In the genomic region with DNA sequence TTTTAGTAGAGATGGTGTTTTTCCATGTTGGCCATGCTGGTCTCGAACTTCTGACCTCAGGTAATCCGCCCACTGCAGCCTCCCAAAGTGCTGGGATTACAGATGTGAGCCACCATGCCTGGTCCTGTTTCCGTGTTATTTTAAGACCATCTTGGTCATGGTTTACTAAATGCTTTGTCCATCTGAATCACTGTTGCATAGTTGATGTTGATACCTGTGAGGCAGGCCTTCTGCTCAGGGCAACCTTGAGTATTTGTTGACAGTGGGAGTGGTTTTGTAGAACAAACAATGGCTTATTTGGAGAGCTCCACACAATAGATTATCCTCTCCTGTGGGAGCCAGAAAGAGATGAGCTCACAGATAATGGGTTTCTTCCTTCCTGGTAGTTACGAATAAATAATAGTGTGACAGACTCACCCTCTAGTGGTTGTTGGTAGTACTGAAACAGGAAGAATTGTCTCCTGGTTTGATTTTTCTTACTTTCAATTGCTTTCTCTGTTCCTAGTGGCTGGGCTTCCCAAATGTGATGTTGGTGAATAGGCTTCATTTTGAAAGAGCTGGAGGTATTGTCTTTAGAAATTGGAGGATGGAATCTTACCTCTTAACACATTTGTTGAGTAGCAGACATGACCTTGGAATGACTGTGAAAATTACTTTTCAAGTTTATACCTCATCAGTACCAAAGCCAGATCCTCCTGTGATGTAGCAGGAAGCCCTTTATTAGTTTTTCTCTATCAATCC, we compare ENCODE assay signal across 8 cellular contexts. TPM values are rescaled to one million over a fixed set of nuclear protein-coding genes. Genes with fewer than 3 reads are reported as not detected.
DNase-seq lines count a peak whose midpoint lies in the region; ATAC-seq and TF ChIP-seq lines count a peak whose summit lies in the region.

No MANE protein-coding gene starts in this region.

- intact Hi-C loops in heart left ventricle (cut with DNase I): loop anchor here in 7 of 10 donors (1.0 to 10.0 kb wide), 11 partner anchors 38 to 714 kb away; a partner anchor contains a TSS

- H3K4me3 ChIP-seq in heart left ventricle (no peak overlapping the region), rectal smooth muscle tissue (ENCODE audit: low read length) (no peak overlapping the region)

- H3K36me3 ChIP-seq in heart left ventricle: peaks cover 5 to 85% (median 73%) of the 10 kb centered on the region in 9 donors
- H3K36me3 ChIP-seq in rectal smooth muscle tissue (ENCODE audit: control insufficient read depth, insufficient read depth, low read length): peaks cover 19% of the 10 kb centered on the region

- DNase-seq in ELF-1 (ENCODE audit: low read depth, low spot score) (peak; percentile 83), NCI-H69 (lab: John Stamatoyannopoulos, UW) (peak; percentile 96), amniotic epithelial cell (ENCODE audit: low read depth) (peak; percentile 73), heart left ventricle (no peak)
- no peak for DNase-seq in stimulated activated CD4-positive, alpha-beta T cell treated with anti-CD3 and anti-CD28 coated beads, Interleukin-1b, Interleukin-23, amount 100 ng/mL, for 48 hours

- TF ChIP-seq POLR2A in heart left ventricle (IDR thresholded peaks at IDR 0.05): no peak

- H3K4me1 ChIP-seq in heart left ventricle (peaks cover 11 to 70% (median 44%) of the 10 kb centered on the region in 12 donors), rectal smooth muscle tissue (ENCODE audit: control insufficient read depth, insufficient read depth, low read length) (peaks cover 14% of the 10 kb centered on the region)

- no peaks in the 10 kb centered on the region for H3K9me3 ChIP-seq in heart left ventricle

- TF ChIP-seq CTCF in heart left ventricle (IDR thresholded peaks at IDR 0.05): peak; percentile 81 to 94 (median 88)

- H3K27me3 ChIP-seq in heart left ventricle (no peaks in the 10 kb centered on the region), rectal smooth muscle tissue (ENCODE audit: control insufficient read depth, insufficient read depth, low read length) (no peaks in the 10 kb centered on the region)

- no peak overlapping the region for H3K9ac ChIP-seq in rectal smooth muscle tissue (ENCODE audit: low read length)

- ATAC-seq in GM21367 (IDR thresholded peaks at IDR 0.05; ENCODE audit: unreplicated experiment) (peak; percentile 82), HG03571 (IDR thresholded peaks at IDR 0.05; ENCODE audit: unreplicated experiment) (peak; percentile 90), heart left ventricle (peak; percentile 40 to 74 (median 64))

- 43 to 46% (median 45%) methylated on average over 4 of the region's 4 CpGs for WGBS in heart left ventricle, 4 donors

- H3K27ac ChIP-seq in heart left ventricle: peak overlapping the region in 11 of 12 donors; percentile 45 to 81 (median 69)
- peak overlapping the region; percentile 78 for H3K27ac ChIP-seq in rectal smooth muscle tissue (ENCODE audit: low read depth, low read length)

RNA-seq across cellular contexts. Expression of a gene that starts 39.0 kb away (rescaled TPM):
- 100 to 1,000 TPM in 1 of 9 donors, 10 to 100 TPM in 8; 51.4 to 105 (median 60.8) TPM for total RNA-seq in heart left ventricle
- 10 to 100 TPM; 19.7 to 40.3 TPM for polyA plus RNA-seq in heart left ventricle

RNA-seq across cellular contexts. Expression of a gene that starts 49.0 kb away (rescaled TPM):
- not detected for total RNA-seq in heart left ventricle
- under 1 TPM in 1 of 2 donors, not detected in 1; 0.11 TPM for polyA plus RNA-seq in heart left ventricle

RNA-seq across cellular contexts. Expression of a gene that starts 59.3 kb away (rescaled TPM):
- 100 to 1,000 TPM in 1 of 9 donors, 10 to 100 TPM in 8; 56.8 to 134 (median 85.7) TPM for total RNA-seq in heart left ventricle
- polyA plus RNA-seq in heart left ventricle: 100 to 1,000 TPM in 1 of 2 donors, 10 to 100 TPM in 1; 68.8 to 116 TPM

Comparison
In these comparisons a context has a peak if more than half of its experiments do, and no peak if none do; other contexts are left out.
1. DNase-seq: peak in ELF-1 (single experiment), NCI-H69 (single experiment) and amniotic epithelial cell (single experiment); none in heart left ventricle (0 of 5) and stimulated activated CD4-positive, alpha-beta T cell treated with anti-CD3 and anti-CD28 coated beads, Interleukin-1b, Interleukin-23, amount 100 ng/mL, for 48 hours (single experiment).
2. Peak in every context shown above with its lines, with median percentiles within 50 percentile points of each other: ATAC-seq.